8 cellular contexts compared by ENCODE assay signal in the genomic region with DNA sequence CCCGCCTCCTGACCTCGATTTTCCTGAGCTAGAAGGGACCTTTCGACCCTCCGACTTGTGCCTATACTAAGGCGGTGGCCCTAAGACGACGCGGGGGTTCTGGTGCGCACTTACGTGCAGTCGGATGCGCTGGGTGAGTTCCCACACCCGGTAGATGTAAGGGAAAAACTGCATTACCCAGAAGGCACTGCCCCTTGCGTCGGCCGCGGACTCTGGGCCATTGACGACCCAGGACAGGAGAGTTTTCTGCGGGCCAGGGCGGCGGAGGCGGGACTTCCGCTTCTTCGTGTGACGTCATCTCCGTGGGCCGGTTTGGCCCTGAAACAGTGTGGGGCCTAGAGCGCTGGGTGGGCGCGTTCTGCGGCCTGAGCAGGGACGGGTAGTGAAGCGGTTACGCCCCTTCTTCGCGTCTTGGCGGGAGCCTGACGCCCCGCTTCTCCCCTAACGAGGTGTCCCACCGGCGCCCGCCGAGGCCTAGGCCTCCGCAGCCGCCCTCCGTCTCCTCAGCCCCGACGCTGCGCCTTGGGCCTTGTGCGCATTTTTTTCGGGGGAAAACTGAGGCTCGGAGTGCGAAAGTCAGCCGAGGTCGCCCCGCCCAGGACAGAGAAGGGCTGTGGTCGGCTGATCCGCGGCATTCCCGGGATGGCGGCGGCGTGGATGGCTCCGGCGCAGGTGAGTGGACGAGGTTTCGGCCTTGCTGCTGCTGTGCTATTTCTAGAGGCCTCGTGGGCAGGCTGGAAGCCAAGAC. TPM values are rescaled to one million over a fixed set of nuclear protein-coding genes. Genes with fewer than 3 reads are reported as not detected.
DNase-seq lines count a peak whose midpoint lies in the region; ATAC-seq and TF ChIP-seq lines count a peak whose summit lies in the region.

A gene (plus strand): TSS at position 321 of the 748 bp plus-strand sequence. CDS start 322 bp downstream, at position 643.

- H3K4me3 ChIP-seq in HUES48 (ENCODE audit: low read depth, low read length) (peak within 1 kb of the TSS; percentile 96), NT2/D1 (ENCODE audit: insufficient read length, low read depth) (peak within 1 kb of the TSS; percentile 93)

- H3K27ac ChIP-seq in HUES48 (ENCODE audit: low read depth, low read length) = peak within 1 kb of the TSS; percentile 99

- peak within 1 kb of the TSS; percentile 98 for H3K9ac ChIP-seq in HUES48 (ENCODE audit: low read depth, low read length)
- peak within 1 kb of the TSS; percentile 95 for H3K9ac ChIP-seq in NT2/D1 (ENCODE audit: insufficient read length, low read depth)

- peak; percentile 75 for ATAC-seq in GM21423 (IDR thresholded peaks at IDR 0.05; ENCODE audit: unreplicated experiment)

- H3K36me3 Mint-ChIP-seq in Calu3 (ENCODE audit: insufficient read depth, unreplicated experiment) = peaks cover 12% of the 10 kb centered on the region
- peaks cover 18% of the 10 kb centered on the region for H3K36me3 Mint-ChIP-seq in endothelial cell (ENCODE audit: low read depth, unreplicated experiment)
- peaks cover 6% of the 10 kb centered on the region for H3K36me3 Mint-ChIP-seq in mesothelial cell of epicardium

- H3K27me3 ChIP-seq in HUES48 (ENCODE audit: control insufficient read depth, insufficient read depth, low read length) (no peaks in the 10 kb centered on the region), NT2/D1 (ENCODE audit: insufficient read depth, insufficient read length) (no peaks in the 10 kb centered on the region)

- H3K27me3 Mint-ChIP-seq in Calu3 (ENCODE audit: unreplicated experiment) (no peaks in the 10 kb centered on the region), endothelial cell (ENCODE audit: unreplicated experiment) (peaks cover 11% of the 10 kb centered on the region), mesothelial cell of epicardium (ENCODE audit: low read depth) (no peaks in the 10 kb centered on the region)

- H3K4me3 Mint-ChIP-seq in Calu3 (ENCODE audit: low read depth, unreplicated experiment) = no peak within 1 kb of the TSS
- no peak within 1 kb of the TSS for H3K4me3 Mint-ChIP-seq in endothelial cell (ENCODE audit: unreplicated experiment)
- no peak within 1 kb of the TSS for H3K4me3 Mint-ChIP-seq in mesothelial cell of epicardium

- no peak within 1 kb of the TSS for H3K27ac Mint-ChIP-seq in Calu3 (ENCODE audit: unreplicated experiment)
- peak within 1 kb of the TSS; percentile 98 for H3K27ac Mint-ChIP-seq in endothelial cell (ENCODE audit: unreplicated experiment)
- no peak within 1 kb of the TSS for H3K27ac Mint-ChIP-seq in mesothelial cell of epicardium

- H3K4me1 Mint-ChIP-seq in Calu3 (ENCODE audit: low read depth, unreplicated experiment) (peaks cover 12% of the 10 kb centered on the region), endothelial cell (ENCODE audit: unreplicated experiment) (peaks cover 13% of the 10 kb centered on the region), mesothelial cell of epicardium (peaks cover 17% of the 10 kb centered on the region)

- H3K4me1 ChIP-seq in HUES48 (ENCODE audit: control insufficient read depth, insufficient read depth, low read length) = peaks cover 10% of the 10 kb centered on the region; the same call in 1 of the 2 replicates
- no peaks in the 10 kb centered on the region for H3K4me1 ChIP-seq in NT2/D1 (ENCODE audit: insufficient read depth, insufficient read length)

- BruUV-seq in Calu3 (replicated peaks; lab: Mats Ljungman, UMichigan) = TSS peak; percentile 27

- H3K9me3 ChIP-seq in HUES48 (ENCODE audit: control insufficient read depth, insufficient read depth, low read length) = no peaks in the 10 kb centered on the region
- no peaks in the 10 kb centered on the region for H3K9me3 ChIP-seq in NT2/D1 (ENCODE audit: insufficient read depth, low read length)

- intact Hi-C loops in Calu3 (cut with micrococcal nuclease; ENCODE audit: unreplicated experiment) = loop anchor here (2.0 kb wide), 1 partner anchor 40 kb away; a partner anchor contains a TSS

- H3K9me3 Mint-ChIP-seq in Calu3 (ENCODE audit: low read depth, unreplicated experiment) = peaks cover 5% of the 10 kb centered on the region
- no peaks in the 10 kb centered on the region for H3K9me3 Mint-ChIP-seq in endothelial cell (ENCODE audit: unreplicated experiment)
- no peaks in the 10 kb centered on the region for H3K9me3 Mint-ChIP-seq in mesothelial cell of epicardium

- TF ChIP-seq CTCF in Calu3 (IDR thresholded peaks at IDR 0.05; ENCODE audit: unreplicated experiment) = no peak
- TF ChIP-seq CTCF in endothelial cell (IDR thresholded peaks at IDR 0.05; ENCODE audit: unreplicated experiment) = no peak
- TF ChIP-seq CTCF in mesothelial cell of epicardium (IDR thresholded peaks at IDR 0.05; ENCODE audit: unreplicated experiment) = no peak

- peak; percentile 98 for DNase-seq in Calu3
- peak; percentile 93 for DNase-seq in NT2/D1 (ENCODE audit: low read depth, low spot score)
- peak; percentile 92 for DNase-seq in activated CD8-positive, alpha-beta memory T cell treated with anti-CD3 and anti-CD28 coated beads, Interleukin-2, amount 50 U/mL, for 1 hour (ENCODE audit: extremely low read depth)
- peak; percentile 94 for DNase-seq in endothelial cell (ENCODE audit: low spot score)
- DNase-seq in mesothelial cell of epicardium (ENCODE audit: low spot score in 2 of 2, unreplicated experiment in 2 of 2) = peak; percentile 88 to 97
- peak; percentile 92 to 97 for DNase-seq in stimulated activated CD8-positive, alpha-beta memory T cell treated with anti-CD3 and anti-CD28 coated beads, Interleukin-15, amount 100 ng/mL, for 48 hours (ENCODE audit: low read depth in 2 of 2)

- H3K36me3 ChIP-seq in HUES48 (ENCODE audit: control insufficient read depth, insufficient read depth, low read length) = peaks cover 33% of the 10 kb centered on the region
- peaks cover 35% of the 10 kb centered on the region for H3K36me3 ChIP-seq in NT2/D1 (ENCODE audit: insufficient read depth, insufficient read length, low read length)

- CTCF ChIA-PET in Calu3 (lab: Charles Lee) = no interaction called here

RNA-seq across cellular contexts. Expression of the gene that starts here (rescaled TPM):
- total RNA-seq in Calu3 (2022) = 68.2 and 74.8 TPM in 2 replicates
- total RNA-seq in endothelial cell (ENCODE audit: unreplicated experiment) = 51.2 TPM
- total RNA-seq in mesothelial cell of epicardium = 72.7 to 80.0 TPM (median 76.2 TPM) in 3 replicates

Comparison
In these comparisons a context has a peak if more than half of its experiments do, and no peak if none do; other contexts are left out.
1. Peak in every context shown above with its lines: DNase-seq, ATAC-seq, H3K4me3 ChIP-seq and H3K27ac ChIP-seq.